ENCODE assay signal across 1 cellular context in genomic region chr16:8867483-8868271, GRCh38.
TF ChIP-seq lines count a peak whose summit lies in the region.

No MANE protein-coding gene starts in this region.

TF ChIP-seq in GM12878, 131 proteins besides CTCF, POLR2A, EP300 and RAD21 (continued from another document):
- TF ChIP-seq ZBTB40 (IDR thresholded peaks at IDR 0.05; ENCODE audit: borderline replicate concordance) (0 out of 2 replicates have a peak, but pooled peaks have one; percentile 11), PML (IDR thresholded peaks at IDR 0.05; ENCODE audit: low read length) (0 out of 2 replicates have a peak, but pooled peaks have one; percentile 29)
- TF ChIP-seq, protein P1, sequence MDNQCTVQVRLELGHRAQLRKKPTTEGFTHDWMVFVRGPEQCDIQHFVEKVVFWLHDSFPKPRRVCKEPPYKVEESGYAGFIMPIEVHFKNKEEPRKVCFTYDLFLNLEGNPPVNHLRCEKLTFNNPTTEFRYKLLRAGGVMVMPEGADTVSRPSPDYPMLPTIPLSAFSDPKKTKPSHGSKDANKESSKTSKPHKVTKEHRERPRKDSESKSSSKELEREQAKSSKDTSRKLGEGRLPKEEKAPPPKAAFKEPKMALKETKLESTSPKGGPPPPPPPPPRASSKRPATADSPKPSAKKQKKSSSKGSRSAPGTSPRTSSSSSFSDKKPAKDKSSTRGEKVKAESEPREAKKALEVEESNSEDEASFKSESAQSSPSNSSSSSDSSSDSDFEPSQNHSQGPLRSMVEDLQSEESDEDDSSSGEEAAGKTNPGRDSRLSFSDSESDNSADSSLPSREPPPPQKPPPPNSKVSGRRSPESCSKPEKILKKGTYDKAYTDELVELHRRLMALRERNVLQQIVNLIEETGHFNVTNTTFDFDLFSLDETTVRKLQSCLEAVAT (IDR thresholded peaks at IDR 0.05): peak; percentile 26; the same call in 1 of the 2 replicates
